10 cellular contexts compared by ENCODE assay signal in genomic region chr1:153649137-153649866, GRCh38. TPM values are rescaled to one million over a fixed set of nuclear protein-coding genes. Genes with fewer than 3 reads are reported as not detected.
DNase-seq lines count a peak whose midpoint lies in the region; ATAC-seq and TF ChIP-seq lines count a peak whose summit lies in the region.
"Had no signal": no experiment of that assay in that cellular context is flagged by ENCODE, and none has a peak within 500 bp of the region (broad histone marks: within the 10 kb centered on the region; RNA-seq: fewer than 3 reads in every experiment).

No MANE protein-coding gene starts in this region.

- no peak overlapping the region for H3K9ac ChIP-seq in mesendoderm (ENCODE audit: low read length)

- H3K4me1 Mint-ChIP-seq in activated T-cell treated with anti-CD3 and anti-CD28 coated beads, Interleukin-2, amount 50 U/mL, for 72 hours (ENCODE audit: low read depth): peaks cover 53% of the 10 kb centered on the region
- H3K4me1 Mint-ChIP-seq in HFFc6 (ENCODE audit: low read depth): peaks cover 15% of the 10 kb centered on the region

- H3K4ac ChIP-seq in mesendoderm (ENCODE audit: low read depth, low read length): no peak overlapping the region

- peaks cover 6 to 24% of the 10 kb centered on the region in 2 donors for H3K36me3 Mint-ChIP-seq in activated T-cell treated with anti-CD3 and anti-CD28 coated beads, Interleukin-2, amount 50 U/mL, for 72 hours (ENCODE audit: insufficient read depth in 2 of 2)
- H3K36me3 Mint-ChIP-seq in HFFc6 (ENCODE audit: low read depth): peaks cover 29% of the 10 kb centered on the region

- peaks cover 2% of the 10 kb centered on the region for H3K4me1 ChIP-seq in mesendoderm (ENCODE audit: control insufficient read depth, low read depth, low read length)

- H3K56ac ChIP-seq in mesendoderm (ENCODE audit: low read length): peak overlapping the region; percentile 30

- ATAC-seq in activated T-cell treated with anti-CD3 and anti-CD28 coated beads, Interleukin-2, amount 50 U/mL, for 72 hours (replicated peaks in 1 of 2): peak; percentile 25 to 28
- ATAC-seq in GM21390 (IDR thresholded peaks at IDR 0.05; ENCODE audit: unreplicated experiment) (no peak), HG02798 (IDR thresholded peaks at IDR 0.05; ENCODE audit: poor library complexity, unreplicated experiment) (no peak)

- H3K79me2 ChIP-seq in mesendoderm (ENCODE audit: control insufficient read depth, insufficient read depth, low read length): no peaks in the 10 kb centered on the region

- no peaks in the 10 kb centered on the region for H3K79me1 ChIP-seq in mesendoderm (ENCODE audit: low read length)

- H3K4me2 ChIP-seq in mesendoderm (ENCODE audit: low read length): no peak overlapping the region

- H3K4me3 Mint-ChIP-seq in activated T-cell treated with anti-CD3 and anti-CD28 coated beads, Interleukin-2, amount 50 U/mL, for 72 hours: no peak overlapping the region
- no peak overlapping the region for H3K4me3 Mint-ChIP-seq in HFFc6

- H3K36me3 ChIP-seq in mesendoderm (ENCODE audit: control insufficient read depth, insufficient read depth, low read length): peaks cover 8% of the 10 kb centered on the region
- peaks cover 32% of the 10 kb centered on the region for H3K36me3 ChIP-seq in MG63

- peak overlapping the region; percentile 36 for H3K27ac ChIP-seq in mesendoderm (ENCODE audit: low read depth, low read length)
- H3K27ac ChIP-seq: neutrophil had no signal

- H2BK15ac ChIP-seq in mesendoderm (replicated peaks; ENCODE audit: low read depth): no peak overlapping the region

- H3K27me3 ChIP-seq in mesendoderm (ENCODE audit: insufficient read depth, low read length, poor library complexity) (no peaks in the 10 kb centered on the region), MG63 (no peaks in the 10 kb centered on the region)
- H3K27me3 ChIP-seq: heart right ventricle, neutrophil had no signal

- H2BK5ac ChIP-seq in mesendoderm (ENCODE audit: low read length): no peak overlapping the region

- TF ChIP-seq CTCF in HFFc6 (IDR thresholded peaks at IDR 0.05): no peak

- H3K4me3 ChIP-seq in mesendoderm (ENCODE audit: low read length): no peak overlapping the region
- no peak overlapping the region for H3K4me3 ChIP-seq in MG63
- H3K4me3 ChIP-seq: heart right ventricle had no signal

- no peak overlapping the region for H2AK5ac ChIP-seq in mesendoderm (ENCODE audit: low read length)

- no peaks in the 10 kb centered on the region for H3K9me3 Mint-ChIP-seq in activated T-cell treated with anti-CD3 and anti-CD28 coated beads, Interleukin-2, amount 50 U/mL, for 72 hours
- no peaks in the 10 kb centered on the region for H3K9me3 Mint-ChIP-seq in HFFc6

- no peaks in the 10 kb centered on the region for H3K9me3 ChIP-seq in MG63
- H3K9me3 ChIP-seq: heart right ventricle, neutrophil had no signal

- no peak overlapping the region for H2BK120ac ChIP-seq in mesendoderm (ENCODE audit: low read depth, low read length)

- peak overlapping the region; percentile 63 for H3K27ac Mint-ChIP-seq in activated T-cell treated with anti-CD3 and anti-CD28 coated beads, Interleukin-2, amount 50 U/mL, for 72 hours
- no peak overlapping the region for H3K27ac Mint-ChIP-seq in HFFc6

- no peak overlapping the region for H4K8ac ChIP-seq in mesendoderm (ENCODE audit: low read depth, low read length)

- no CpG with 5 or more reads among the region's 3 CpGs for WGBS in mesendoderm (ENCODE audit: extremely low coverage, insufficient coverage, low lambda C conversion rate)

- DNase-seq in stimulated activated naive CD4-positive, alpha-beta T cell (lab: John Stamatoyannopoulos, UW): peak in 4 of 6 experiments; percentile 8 to 61 (median 52)
- no peak for DNase-seq in stimulated activated naive CD4-positive, alpha-beta T cell treated with Interleukin-2 at 50 U/mL for 16 hours (lab: John Stamatoyannopoulos, UW)
- no peak for DNase-seq in activated T-cell treated with anti-CD3 and anti-CD28 coated beads, Interleukin-2, amount 50 U/mL, for 72 hours
- DNase-seq in mesendoderm (no peak), MG63 (no peak), HFFc6 (no peak)

- H4K5ac ChIP-seq in mesendoderm (ENCODE audit: low read length): no peak overlapping the region

- no peak overlapping the region for H3K18ac ChIP-seq in mesendoderm (ENCODE audit: low read length)

- no peaks in the 10 kb centered on the region for H3K27me3 Mint-ChIP-seq in activated T-cell treated with anti-CD3 and anti-CD28 coated beads, Interleukin-2, amount 50 U/mL, for 72 hours (ENCODE audit: low read depth)
- H3K27me3 Mint-ChIP-seq in HFFc6 (ENCODE audit: insufficient read depth): peaks cover 4% of the 10 kb centered on the region; the same call in 1 of the 2 replicates

- H3K23ac ChIP-seq in mesendoderm (ENCODE audit: low read length): no peak overlapping the region

RNA-seq across cellular contexts. Expression of gene SNAPIN, which starts 9.2 kb away (rescaled TPM):
- total RNA-seq in activated T-cell treated with anti-CD3 and anti-CD28 coated beads, Interleukin-2, amount 50 U/mL, for 72 hours: 10 to 100 TPM; 31.1 to 31.8 TPM
- 19.9 TPM for polyA plus RNA-seq in mesendoderm (2013, experiment 1 of 2)
- polyA plus RNA-seq in mesendoderm (2013, experiment 2 of 2): 21.5 TPM
- total RNA-seq in MG63 (2014; rRNA removed; shearing (Covaris generic); ENCODE audit: low replicate concordance): 50.4 and 84.0 TPM in 2 replicates
- total RNA-seq in HFFc6 (2021; fragmentation: NEBNext Ultra II Directional; extraction: Animal tissue kit (Norgen Biotek cat#: 25700)): 10 to 100 TPM; 40.7 to 46.7 (median 42.4) TPM

RNA-seq across cellular contexts. Expression of gene CHTOP, which starts 15.4 kb away (rescaled TPM):
- total RNA-seq in activated T-cell treated with anti-CD3 and anti-CD28 coated beads, Interleukin-2, amount 50 U/mL, for 72 hours: 100 to 1,000 TPM in 1 of 2 donors, 10 to 100 TPM in 1; 95.8 to 107 TPM
- 88.9 TPM for polyA plus RNA-seq in mesendoderm (2013, experiment 1 of 2)
- polyA plus RNA-seq in mesendoderm (2013, experiment 2 of 2): 88.2 TPM
- total RNA-seq in MG63 (2014; rRNA removed; shearing (Covaris generic); ENCODE audit: low replicate concordance): 61.0 and 72.4 TPM in 2 replicates
- total RNA-seq in HFFc6 (2021; fragmentation: NEBNext Ultra II Directional; extraction: Animal tissue kit (Norgen Biotek cat#: 25700)): 10 to 100 TPM; 48.1 to 57.9 (median 53.9) TPM

RNA-seq across cellular contexts. Expression of gene S100A1, which starts 21.1 kb away (rescaled TPM):
- total RNA-seq in activated T-cell treated with anti-CD3 and anti-CD28 coated beads, Interleukin-2, amount 50 U/mL, for 72 hours: not detected
- 0.29 TPM for polyA plus RNA-seq in mesendoderm (2013, experiment 1 of 2)
- 0.32 TPM for polyA plus RNA-seq in mesendoderm (2013, experiment 2 of 2)
- total RNA-seq in MG63 (2014; rRNA removed; shearing (Covaris generic); ENCODE audit: low replicate concordance): 0.99 TPM in 1 of 2 replicates, not detected in the other
- total RNA-seq in HFFc6 (2021; fragmentation: NEBNext Ultra II Directional; extraction: Animal tissue kit (Norgen Biotek cat#: 25700)): under 1 TPM in 3 of 6 experiments, not detected in 3; 0.59 to 0.96 (median 0.82) TPM

RNA-seq across cellular contexts. Expression of gene ILF2, which starts 21.5 kb away (rescaled TPM):
- 100 to 1,000 TPM; 245 to 312 TPM for total RNA-seq in activated T-cell treated with anti-CD3 and anti-CD28 coated beads, Interleukin-2, amount 50 U/mL, for 72 hours
- polyA plus RNA-seq in mesendoderm (2013, experiment 1 of 2): 373 TPM
- polyA plus RNA-seq in mesendoderm (2013, experiment 2 of 2): 378 TPM
- 305 and 372 TPM in 2 replicates for total RNA-seq in MG63 (2014; rRNA removed; shearing (Covaris generic); ENCODE audit: low replicate concordance)
- 100 to 1,000 TPM; 127 to 169 (median 156) TPM for total RNA-seq in HFFc6 (2021; fragmentation: NEBNext Ultra II Directional; extraction: Animal tissue kit (Norgen Biotek cat#: 25700))

RNA-seq across cellular contexts. Expression of gene S100A13, which starts 22.0 kb away (rescaled TPM):
- total RNA-seq in activated T-cell treated with anti-CD3 and anti-CD28 coated beads, Interleukin-2, amount 50 U/mL, for 72 hours: 10 to 100 TPM; 13.5 to 16.4 TPM
- polyA plus RNA-seq in mesendoderm (2013, experiment 1 of 2): 68.1 TPM
- 65.7 TPM for polyA plus RNA-seq in mesendoderm (2013, experiment 2 of 2)
- 128 and 143 TPM in 2 replicates for total RNA-seq in MG63 (2014; rRNA removed; shearing (Covaris generic); ENCODE audit: low replicate concordance)
- 100 to 1,000 TPM; 162 to 225 (median 208) TPM for total RNA-seq in HFFc6 (2021; fragmentation: NEBNext Ultra II Directional; extraction: Animal tissue kit (Norgen Biotek cat#: 25700))

Comparison
In these comparisons a context has a peak if more than half of its experiments do, and no peak if none do; other contexts are left out.
1. DNase-seq: peak in stimulated activated naive CD4-positive, alpha-beta T cell (4 of 6); none in stimulated activated naive CD4-positive, alpha-beta T cell treated with Interleukin-2 at 50 U/mL for 16 hours (single experiment), activated T-cell treated with anti-CD3 and anti-CD28 coated beads, Interleukin-2, amount 50 U/mL, for 72 hours (0 of 2), mesendoderm (single experiment), MG63 (single experiment) and HFFc6 (single experiment).
2. ATAC-seq: peak in activated T-cell treated with anti-CD3 and anti-CD28 coated beads, Interleukin-2, amount 50 U/mL, for 72 hours (2 of 2); none in GM21390 (single experiment) and HG02798 (single experiment).